10 cellular contexts compared by ENCODE assay signal in genomic region chr14:34243001-34243400, GRCh38.
"Had no signal": no experiment of that assay in that cellular context is flagged by ENCODE, and none has a peak within 500 bp of the region (broad histone marks: within the 10 kb centered on the region; RNA-seq: fewer than 3 reads in every experiment).

No MANE protein-coding gene starts in this region.

- H3K4me3 ChIP-seq: GM23338 had no signal

- ATAC-seq: GM23338 had no signal

- H3K9ac ChIP-seq: KMS-11 had no signal

- H2AFZ ChIP-seq: GM23338 had no signal

- H3K27ac ChIP-seq: HL-60, KMS-11 had no signal

- DNase-seq: H9, HCEC 1CT, HFFc6, IMR-90, KBM-7 had no signal

- FAIRE-seq: H1, H54 had no signal

- H3K4me2 ChIP-seq: GM23338, KMS-11 had no signal
